Comparison of ENCODE assay signal across 25 cellular contexts in the genomic region with DNA sequence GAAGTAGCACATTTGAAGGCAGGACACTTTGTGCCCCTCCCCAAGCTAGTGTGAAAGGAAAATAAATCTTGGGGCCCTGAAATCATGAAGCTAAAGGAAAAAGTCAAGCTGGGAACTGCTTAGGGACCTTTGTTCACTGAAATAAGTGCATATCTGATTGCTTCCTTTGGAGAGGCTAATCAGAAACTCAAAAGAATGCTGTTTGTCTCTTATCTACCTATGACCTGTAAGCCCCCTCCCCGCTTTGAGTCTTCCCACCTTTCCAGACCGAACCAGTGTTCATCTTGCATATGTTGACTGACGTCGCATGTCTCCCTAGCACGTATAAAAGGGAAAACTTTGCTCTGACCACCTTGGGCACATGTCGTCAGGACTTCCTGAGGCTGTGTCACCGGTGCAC.
"Had no signal": no experiment of that assay in that cellular context is flagged by ENCODE, and none has a peak within 500 bp of the region (broad histone marks: within the 10 kb centered on the region; RNA-seq: fewer than 3 reads in every experiment).

No MANE protein-coding gene starts in this region.

- H3K27ac Mint-ChIP-seq: memory B cell; natural killer cell treated with Interleukin-12 subunit alpha and Interleukin-12 subunit beta and Interleukin-15 and Interleukin-18, amount 100 ng/mL, for 72 hours; neural progenitor cell; progenitor cell of endocrine pancreas had no signal

- H3K4me1 Mint-ChIP-seq: memory B cell had no signal

- H3K4me3 ChIP-seq: gastrocnemius medialis, heart right ventricle, left ventricle myocardium inferior, lower lobe of right lung, neural progenitor cell, pancreas, stomach, thoracic aorta had no signal

- H3K9me3 ChIP-seq: gastrocnemius medialis, heart right ventricle, left ventricle myocardium inferior, lower lobe of right lung, pancreas, stomach, thoracic aorta had no signal

- H3K9me3 Mint-ChIP-seq: memory B cell; natural killer cell treated with Interleukin-12 subunit alpha and Interleukin-12 subunit beta and Interleukin-15 and Interleukin-18, amount 100 ng/mL, for 72 hours had no signal

- H3K36me3 ChIP-seq: gastrocnemius medialis, heart right ventricle, left ventricle myocardium inferior, lower lobe of right lung, neural progenitor cell, pancreas, thoracic aorta had no signal

- FAIRE-seq: colon, kidney, pancreas, small intestine, urothelium cell line had no signal

- H3K36me3 Mint-ChIP-seq: memory B cell; natural killer cell treated with Interleukin-12 subunit alpha and Interleukin-12 subunit beta and Interleukin-15 and Interleukin-18, amount 100 ng/mL, for 72 hours; neural progenitor cell had no signal

- H3K4me1 ChIP-seq: gastrocnemius medialis, heart right ventricle, left ventricle myocardium inferior, lower lobe of right lung, pancreas, stomach had no signal

- H3K27me3 ChIP-seq: pancreas had no signal

- H3K4me3 Mint-ChIP-seq: memory B cell; natural killer cell treated with Interleukin-12 subunit alpha and Interleukin-12 subunit beta and Interleukin-15 and Interleukin-18, amount 100 ng/mL, for 72 hours; neural progenitor cell had no signal

- DNase-seq: dermis blood vessel endothelial cell; gastrocnemius medialis; heart right ventricle; hypothalamus; kidney; left cardiac atrium; left ventricle myocardium inferior; lower lobe of right lung; midbrain; nucleus accumbens; pancreas; right cardiac atrium; small intestine; stimulated activated CD4-positive, alpha-beta T cell treated with anti-CD3 and anti-CD28 coated beads, Interleukin-12 subunit alpha, Interleukin-12 subunit beta, amount 100 ng/mL, for 4 hours; stimulated activated naive CD4-positive, alpha-beta T cell; stomach; substantia nigra; trophoblast cell had no signal

- H3K27ac ChIP-seq: gastrocnemius medialis, heart right ventricle, left ventricle myocardium inferior, lower lobe of right lung, neural progenitor cell, pancreas, stomach, thoracic aorta had no signal
